ENCODE assay signal across 8 cellular contexts in genomic region chr7:130560972-130561371, GRCh38.
DNase-seq lines count a peak whose midpoint lies in the region; ATAC-seq and TF ChIP-seq lines count a peak whose summit lies in the region.

No MANE protein-coding gene starts in this region.

- CTCF ChIA-PET in activated CD8-positive, alpha-beta T cell treated with anti-CD3 and anti-CD28 coated beads, Interleukin-2, amount 10 ng/mL, durations not matched to agents 7 days and 5 days (lab: Charles Lee), result no interaction called here

- peak; percentile 57 for TF ChIP-seq CTCF in neural crest cell (conservative IDR thresholded peaks at IDR 0.05)

- DNase-seq in NCI-H1105 treated with DMSO at 0.1 percent for 48 hours (lab: John Stamatoyannopoulos, UW) (peak; percentile 48), NCI-H1105 (lab: John Stamatoyannopoulos, UW) (no peak), LHCN-M2 (ENCODE audit: low read depth) (peak; percentile 35), neural crest cell (ENCODE audit: low read depth, low spot score) (no peak), T-helper 17 cell (no peak), activated T-cell treated with anti-CD3 and anti-CD28 coated beads for 4 hours (no peak)
- DNase-seq in activated CD8-positive, alpha-beta T cell treated with anti-CD3 and anti-CD28 coated beads, Interleukin-2, amount 10 ng/mL, durations not matched to agents 7 days and 5 days, result peak; percentile 45

- H3K9me3 ChIP-seq in T-helper 17 cell (ENCODE audit: control insufficient read depth, low read length, poor library complexity, severe bottlenecking), result no peaks in the 10 kb centered on the region

- H3K27ac Mint-ChIP-seq in activated CD8-positive, alpha-beta T cell treated with anti-CD3 and anti-CD28 coated beads, Interleukin-2, amount 10 ng/mL, durations not matched to agents 7 days and 5 days, result no peak overlapping the region
- H3K27ac Mint-ChIP-seq in neural crest cell (ENCODE audit: unreplicated experiment) (no peak overlapping the region), T-helper 17 cell (no peak overlapping the region)

- no peaks in the 10 kb centered on the region for H3K9me3 Mint-ChIP-seq in activated CD8-positive, alpha-beta T cell treated with anti-CD3 and anti-CD28 coated beads, Interleukin-2, amount 10 ng/mL, durations not matched to agents 7 days and 5 days (ENCODE audit: insufficient read depth)
- peaks cover 5% of the 10 kb centered on the region for H3K9me3 Mint-ChIP-seq in neural crest cell

- H3K4me3 Mint-ChIP-seq in activated CD8-positive, alpha-beta T cell treated with anti-CD3 and anti-CD28 coated beads, Interleukin-2, amount 10 ng/mL, durations not matched to agents 7 days and 5 days, result no peak overlapping the region
- H3K4me3 Mint-ChIP-seq in neural crest cell (no peak overlapping the region), T-helper 17 cell (no peak overlapping the region)

- POLR2A ChIA-PET in activated CD8-positive, alpha-beta T cell treated with anti-CD3 and anti-CD28 coated beads, Interleukin-2, amount 10 ng/mL, durations not matched to agents 7 days and 5 days (lab: Charles Lee), result no interaction called here

- H3K4me1 Mint-ChIP-seq in activated CD8-positive, alpha-beta T cell treated with anti-CD3 and anti-CD28 coated beads, Interleukin-2, amount 10 ng/mL, durations not matched to agents 7 days and 5 days (ENCODE audit: low read depth), result peaks cover 5% of the 10 kb centered on the region
- H3K4me1 Mint-ChIP-seq in neural crest cell, result peaks cover 4% of the 10 kb centered on the region
- H3K4me1 Mint-ChIP-seq in T-helper 17 cell, result peaks cover 3% of the 10 kb centered on the region

- no peaks in the 10 kb centered on the region for H3K27me3 Mint-ChIP-seq in activated CD8-positive, alpha-beta T cell treated with anti-CD3 and anti-CD28 coated beads, Interleukin-2, amount 10 ng/mL, durations not matched to agents 7 days and 5 days (ENCODE audit: low read depth)
- H3K27me3 Mint-ChIP-seq in neural crest cell (ENCODE audit: low read depth) (no peaks in the 10 kb centered on the region), T-helper 17 cell (no peaks in the 10 kb centered on the region)

- peak; percentile 95 for ATAC-seq in GM21723 (IDR thresholded peaks at IDR 0.05; ENCODE audit: unreplicated experiment)
- ATAC-seq in activated CD8-positive, alpha-beta T cell treated with anti-CD3 and anti-CD28 coated beads, Interleukin-2, amount 10 ng/mL, durations not matched to agents 7 days and 5 days, result peak; percentile 64
- ATAC-seq in T-helper 17 cell, result no peak

- peaks cover 4% of the 10 kb centered on the region for H3K36me3 Mint-ChIP-seq in activated CD8-positive, alpha-beta T cell treated with anti-CD3 and anti-CD28 coated beads, Interleukin-2, amount 10 ng/mL, durations not matched to agents 7 days and 5 days (ENCODE audit: low read depth)
- H3K36me3 Mint-ChIP-seq in neural crest cell (ENCODE audit: low read depth) (peaks cover 29% of the 10 kb centered on the region), T-helper 17 cell (ENCODE audit: low read depth) (no peaks in the 10 kb centered on the region)

Comparison
In these comparisons a context has a peak if more than half of its experiments do, and no peak if none do; other contexts are left out.
1. DNase-seq: peak in NCI-H1105 treated with DMSO at 0.1 percent for 48 hours (single experiment), LHCN-M2 (single experiment) and activated CD8-positive, alpha-beta T cell treated with anti-CD3 and anti-CD28 coated beads, Interleukin-2, amount 10 ng/mL, durations not matched to agents 7 days and 5 days (single experiment); none in NCI-H1105 (single experiment), neural crest cell (single experiment), T-helper 17 cell (0 of 3) and activated T-cell treated with anti-CD3 and anti-CD28 coated beads for 4 hours (single experiment).